1 cellular context compared by ENCODE assay signal in the genomic region with DNA sequence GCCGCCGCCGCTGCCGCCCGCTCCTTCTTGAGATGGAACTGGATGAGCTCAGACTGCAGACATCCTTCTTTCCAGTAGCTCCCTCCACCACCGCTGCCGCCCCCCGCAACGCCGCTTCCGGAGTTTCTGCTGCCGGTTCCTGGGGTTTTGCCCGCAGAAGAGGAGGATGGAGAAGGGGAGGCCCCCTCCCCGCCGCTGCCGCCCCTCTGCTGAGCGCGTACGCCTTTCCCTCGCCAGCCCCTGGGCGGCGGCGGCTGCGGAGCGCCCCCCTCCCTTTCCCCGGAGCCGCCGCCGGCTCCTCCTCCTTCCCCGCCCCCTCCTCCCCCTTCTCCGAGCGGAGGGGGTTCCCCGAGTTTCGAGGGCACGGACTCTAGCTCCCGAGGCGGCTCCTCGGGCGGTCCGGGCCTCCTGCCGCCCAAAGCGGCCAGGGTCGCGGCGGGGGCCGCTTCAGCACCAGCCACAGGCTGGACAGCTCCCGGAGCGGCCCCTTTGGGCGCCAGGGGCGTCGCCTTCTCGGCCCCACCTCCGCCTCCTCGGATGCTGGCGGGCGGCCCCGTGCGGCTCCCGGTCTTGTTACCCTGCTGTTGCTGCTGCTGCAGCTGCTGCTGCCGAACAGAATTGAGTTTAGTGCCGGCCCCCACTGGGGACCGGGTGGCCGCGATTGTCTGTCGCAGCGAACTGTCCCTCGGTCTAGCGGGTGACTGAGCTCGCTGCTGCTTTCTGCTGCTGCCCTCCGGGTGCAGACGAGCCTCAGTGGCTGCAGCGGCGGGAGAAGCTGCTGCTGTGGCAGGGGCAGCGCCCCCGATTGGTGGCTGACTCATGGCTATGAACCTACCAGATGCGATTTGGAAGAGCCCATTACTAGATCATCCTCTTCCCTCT.
TF ChIP-seq lines count a peak whose summit lies in the region.

No MANE protein-coding gene starts in this region.

TF ChIP-seq in GM12878, 131 proteins besides CTCF, POLR2A, EP300 and RAD21 (continued from another document):
- no peak for TF ChIP-seq ZBTB40 (IDR thresholded peaks at IDR 0.05; ENCODE audit: borderline replicate concordance)
- 0 out of 2 replicates have a peak, but pooled peaks have one; percentile 32 for TF ChIP-seq YY1 (IDR thresholded peaks at IDR 0.05; ENCODE audit: low read depth, low read length)
- TF ChIP-seq PRDM15 (CRISPR knock-in tag; IDR thresholded peaks at IDR 0.05), result no peak
- no peak for TF ChIP-seq EGR1 (IDR thresholded peaks at IDR 0.05; ENCODE audit: borderline replicate concordance in 1 of 2, low read depth in 2 of 2, low read length in 2 of 2)
- TF ChIP-seq ELK1 (IDR thresholded peaks at IDR 0.05; ENCODE audit: low read depth, low read length), result no peak
- no peak for TF ChIP-seq SIX5 (IDR thresholded peaks at IDR 0.05; ENCODE audit: low read depth, low read length, severe bottlenecking)
- no peak for TF ChIP-seq ZNF207 (IDR thresholded peaks at IDR 0.05; ENCODE audit: borderline replicate concordance)
- TF ChIP-seq BHLHE40 (IDR thresholded peaks at IDR 0.05; ENCODE audit: borderline replicate concordance in 1 of 2, low read depth in 2 of 2, low read length in 1 of 2), result peak in 1 of 2 experiments; percentile 35; a peak in 1 of 4 replicates
- no peak for TF ChIP-seq POU2F2 (IDR thresholded peaks at IDR 0.05; ENCODE audit: borderline replicate concordance, low read depth, low read length)
- peak; percentile 5 for TF ChIP-seq SUZ12 (IDR thresholded peaks at IDR 0.05; ENCODE audit: unreplicated experiment)
- TF ChIP-seq, protein P1, sequence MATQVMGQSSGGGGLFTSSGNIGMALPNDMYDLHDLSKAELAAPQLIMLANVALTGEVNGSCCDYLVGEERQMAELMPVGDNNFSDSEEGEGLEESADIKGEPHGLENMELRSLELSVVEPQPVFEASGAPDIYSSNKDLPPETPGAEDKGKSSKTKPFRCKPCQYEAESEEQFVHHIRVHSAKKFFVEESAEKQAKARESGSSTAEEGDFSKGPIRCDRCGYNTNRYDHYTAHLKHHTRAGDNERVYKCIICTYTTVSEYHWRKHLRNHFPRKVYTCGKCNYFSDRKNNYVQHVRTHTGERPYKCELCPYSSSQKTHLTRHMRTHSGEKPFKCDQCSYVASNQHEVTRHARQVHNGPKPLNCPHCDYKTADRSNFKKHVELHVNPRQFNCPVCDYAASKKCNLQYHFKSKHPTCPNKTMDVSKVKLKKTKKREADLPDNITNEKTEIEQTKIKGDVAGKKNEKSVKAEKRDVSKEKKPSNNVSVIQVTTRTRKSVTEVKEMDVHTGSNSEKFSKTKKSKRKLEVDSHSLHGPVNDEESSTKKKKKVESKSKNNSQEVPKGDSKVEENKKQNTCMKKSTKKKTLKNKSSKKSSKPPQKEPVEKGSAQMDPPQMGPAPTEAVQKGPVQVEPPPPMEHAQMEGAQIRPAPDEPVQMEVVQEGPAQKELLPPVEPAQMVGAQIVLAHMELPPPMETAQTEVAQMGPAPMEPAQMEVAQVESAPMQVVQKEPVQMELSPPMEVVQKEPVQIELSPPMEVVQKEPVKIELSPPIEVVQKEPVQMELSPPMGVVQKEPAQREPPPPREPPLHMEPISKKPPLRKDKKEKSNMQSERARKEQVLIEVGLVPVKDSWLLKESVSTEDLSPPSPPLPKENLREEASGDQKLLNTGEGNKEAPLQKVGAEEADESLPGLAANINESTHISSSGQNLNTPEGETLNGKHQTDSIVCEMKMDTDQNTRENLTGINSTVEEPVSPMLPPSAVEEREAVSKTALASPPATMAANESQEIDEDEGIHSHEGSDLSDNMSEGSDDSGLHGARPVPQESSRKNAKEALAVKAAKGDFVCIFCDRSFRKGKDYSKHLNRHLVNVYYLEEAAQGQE (IDR thresholded peaks at IDR 0.05; ENCODE audit: low read depth, low read length), result peak; percentile 95
- no peak for TF ChIP-seq MEF2B (IDR thresholded peaks at IDR 0.05; ENCODE audit: partially characterized antibody, poor library complexity, severe bottlenecking)
- TF ChIP-seq ZNF217 (IDR thresholded peaks at IDR 0.05), result no peak
- peak; percentile 5; the same call in 1 of the 2 replicates for TF ChIP-seq IKZF1 (conservative IDR thresholded peaks at IDR 0.05)
- no peak for TF ChIP-seq HDGF (IDR thresholded peaks at IDR 0.05)
